1 cellular context compared by ENCODE assay signal in genomic region chr17:37671813-37672544, GRCh38.
TF ChIP-seq lines count a peak whose summit lies in the region.

No MANE protein-coding gene starts in this region.

TF ChIP-seq in K562, 482 proteins besides CTCF, POLR2A, EP300 and RAD21 (continued from another document):
- peak; percentile 26 for TF ChIP-seq PRDM10 (IDR thresholded peaks at IDR 0.05; ENCODE audit: partially characterized antibody)
